33 cellular contexts compared by ENCODE assay signal in genomic region chr13:57933606-57934005, GRCh38.
"Had no signal": no experiment of that assay in that cellular context is flagged by ENCODE, and none has a peak within 500 bp of the region (broad histone marks: within the 10 kb centered on the region; RNA-seq: fewer than 3 reads in every experiment).

No MANE protein-coding gene starts in this region.

- H3K9me3 Mint-ChIP-seq: activated CD4-positive, alpha-beta T cell treated with anti-CD3 and anti-CD28 coated beads, Interleukin-2, amount 10 ng/mL, durations not matched to agents 24 days and 14 days; activated naive CD8-positive, alpha-beta T cell treated with anti-CD3 and anti-CD28 coated beads, Interleukin-2, amount 10 ng/mL, durations not matched to agents 7 days and 5 days; dendritic cell treated with granulocyte-macrophage colony-stimulating factor and Interleukin-4, amounts not matched to agents 40 ng/mL and 50 ng/mL, for 4 days; endodermal cell had no signal

- H3K4me1 Mint-ChIP-seq: activated CD4-positive, alpha-beta T cell treated with anti-CD3 and anti-CD28 coated beads for 36 hours; activated CD4-positive, alpha-beta T cell treated with anti-CD3 and anti-CD28 coated beads, Interleukin-2, amount 10 ng/mL, durations not matched to agents 24 days and 14 days; activated CD8-positive, alpha-beta memory T cell treated with anti-CD3 and anti-CD28 coated beads, Interleukin-2, amount 10 ng/mL, durations not matched to agents 7 days and 5 days; activated naive CD8-positive, alpha-beta T cell treated with anti-CD3 and anti-CD28 coated beads, Interleukin-2, amount 10 ng/mL, durations not matched to agents 7 days and 5 days; endodermal cell had no signal

- H3K27ac ChIP-seq: ascending aorta, brain microvascular endothelial cell, cardiac muscle cell, coronary artery, dorsolateral prefrontal cortex, epithelial cell of prostate, esophagus squamous epithelium, foreskin keratinocyte, gastrocnemius medialis, heart left ventricle had no signal

- H3K36me3 Mint-ChIP-seq: activated CD4-positive, alpha-beta memory T cell treated with anti-CD3 and anti-CD28 coated beads for 36 hours; activated CD8-positive, alpha-beta memory T cell treated with anti-CD3 and anti-CD28 coated beads, Interleukin-2, amount 10 ng/mL, durations not matched to agents 7 days and 5 days; activated naive CD4-positive, alpha-beta T cell treated with anti-CD3 and anti-CD28 coated beads, Interleukin-2, amount 50 U/mL, for 72 hours; activated naive CD8-positive, alpha-beta T cell treated with anti-CD3 and anti-CD28 coated beads, Interleukin-2, amount 10 ng/mL, durations not matched to agents 7 days and 5 days had no signal

- H3K4me3 Mint-ChIP-seq: activated CD4-positive, alpha-beta memory T cell treated with anti-CD3 and anti-CD28 coated beads for 36 hours; activated CD4-positive, alpha-beta T cell treated with anti-CD3 and anti-CD28 coated beads for 36 hours; activated CD4-positive, alpha-beta T cell treated with anti-CD3 and anti-CD28 coated beads, Interleukin-2, amount 10 ng/mL, durations not matched to agents 24 days and 14 days; activated CD8-positive, alpha-beta memory T cell treated with anti-CD3 and anti-CD28 coated beads, Interleukin-2, amount 10 ng/mL, durations not matched to agents 7 days and 5 days; activated CD8-positive, alpha-beta T cell treated with anti-CD3 and anti-CD28 coated beads, Interleukin-2, amount 10 ng/mL, durations not matched to agents 7 days and 5 days; activated naive CD4-positive, alpha-beta T cell treated with anti-CD3 and anti-CD28 coated beads for 36 hours; activated naive CD8-positive, alpha-beta T cell treated with anti-CD3 and anti-CD28 coated beads, Interleukin-2, amount 10 ng/mL, durations not matched to agents 7 days and 5 days; activated T-helper 1 cell treated with anti-CD3 and anti-CD28 coated beads, Interleukin-12 subunit alpha, Interleukin-12 subunit beta, Interleukin-2, Interleukin-4 antibody, amounts not matched to agents 30 ng/mL and 10 ng/mL and 1 ng/mL, durations not matched to agents 14 hours and 24 hours and 36 hours; dendritic cell treated with granulocyte-macrophage colony-stimulating factor and Interleukin-4, amounts not matched to agents 40 ng/mL and 50 ng/mL, for 4 days; endodermal cell had no signal

- H3K27me3 Mint-ChIP-seq: activated CD4-positive, alpha-beta memory T cell treated with anti-CD3 and anti-CD28 coated beads for 36 hours; activated CD4-positive, alpha-beta T cell treated with anti-CD3 and anti-CD28 coated beads for 36 hours; activated CD4-positive, alpha-beta T cell treated with anti-CD3 and anti-CD28 coated beads, Interleukin-2, amount 10 ng/mL, durations not matched to agents 24 days and 14 days; activated CD8-positive, alpha-beta memory T cell treated with anti-CD3 and anti-CD28 coated beads, Interleukin-2, amount 10 ng/mL, durations not matched to agents 7 days and 5 days; activated naive CD8-positive, alpha-beta T cell treated with anti-CD3 and anti-CD28 coated beads, Interleukin-2, amount 10 ng/mL, durations not matched to agents 7 days and 5 days; dendritic cell treated with granulocyte-macrophage colony-stimulating factor and Interleukin-4, amounts not matched to agents 40 ng/mL and 50 ng/mL, for 4 days had no signal

- H3K9me3 ChIP-seq: ascending aorta, esophagus squamous epithelium, gastrocnemius medialis, heart left ventricle had no signal

- DNase-seq: activated CD4-positive, alpha-beta memory T cell treated with anti-CD3 and anti-CD28 coated beads for 36 hours; activated CD4-positive, alpha-beta T cell treated with anti-CD3 and anti-CD28 coated beads for 36 hours; activated CD4-positive, alpha-beta T cell treated with anti-CD3 and anti-CD28 coated beads, Interleukin-2, amount 10 ng/mL, durations not matched to agents 24 days and 14 days; activated CD4-positive, CD25-positive, alpha-beta regulatory T cell; activated CD4-positive, CD25-positive, alpha-beta regulatory T cell treated with anti-CD3 and anti-CD28 coated beads, Interleukin-2, amount 50 U/mL, for 72 hours; activated CD8-positive, alpha-beta memory T cell treated with anti-CD3 and anti-CD28 coated beads, Interleukin-2, amount 10 ng/mL, durations not matched to agents 7 days and 5 days; activated CD8-positive, alpha-beta memory T cell treated with anti-CD3 and anti-CD28 coated beads, Interleukin-2, amount 50 U/mL, for 4 hours; activated CD8-positive, alpha-beta T cell treated with anti-CD3 and anti-CD28 coated beads, Interleukin-2, amount 10 ng/mL, durations not matched to agents 7 days and 5 days; activated effector memory CD4-positive, alpha-beta T cell treated with anti-CD3 and anti-CD28 coated beads, Interleukin-2, amount 50 U/mL, for 16 hours; activated naive CD4-positive, alpha-beta T cell treated with anti-CD3 and anti-CD28 coated beads for 36 hours; activated naive CD8-positive, alpha-beta T cell treated with anti-CD3 and anti-CD28 coated beads, Interleukin-2, amount 10 ng/mL, durations not matched to agents 7 days and 5 days; activated T-cell treated with anti-CD3 and anti-CD28 coated beads, Interleukin-2, amount 50 U/mL, for 1 hour; activated T-cell treated with anti-CD3 and anti-CD28 coated beads, Interleukin-2, amount 50 U/mL, for 48 hours; brain microvascular endothelial cell; central memory CD4-positive, alpha-beta T cell; cerebellar nuclear complex; dorsolateral prefrontal cortex; effector memory CD4-positive, alpha-beta T cell; endodermal cell; esophagus squamous epithelium; gastrocnemius medialis; glutamatergic neuron; heart left ventricle; T-helper 2 cell had no signal

- H3K27me3 ChIP-seq: ascending aorta, brain microvascular endothelial cell, cardiac muscle cell, dorsolateral prefrontal cortex, esophagus squamous epithelium, foreskin keratinocyte, gastrocnemius medialis, heart left ventricle had no signal

- H3K36me3 ChIP-seq: ascending aorta, brain microvascular endothelial cell, cardiac muscle cell, esophagus squamous epithelium, gastrocnemius medialis, heart left ventricle had no signal

- H3K27ac Mint-ChIP-seq: activated CD4-positive, alpha-beta memory T cell treated with anti-CD3 and anti-CD28 coated beads for 36 hours; activated CD4-positive, alpha-beta T cell treated with anti-CD3 and anti-CD28 coated beads for 36 hours; activated CD4-positive, alpha-beta T cell treated with anti-CD3 and anti-CD28 coated beads, Interleukin-2, amount 10 ng/mL, durations not matched to agents 24 days and 14 days; activated CD8-positive, alpha-beta memory T cell treated with anti-CD3 and anti-CD28 coated beads, Interleukin-2, amount 10 ng/mL, durations not matched to agents 7 days and 5 days; activated CD8-positive, alpha-beta T cell treated with anti-CD3 and anti-CD28 coated beads, Interleukin-2, amount 10 ng/mL, durations not matched to agents 7 days and 5 days; activated naive CD4-positive, alpha-beta T cell treated with anti-CD3 and anti-CD28 coated beads for 36 hours; activated naive CD4-positive, alpha-beta T cell treated with anti-CD3 and anti-CD28 coated beads, Interleukin-2, amount 50 U/mL, for 72 hours; activated naive CD8-positive, alpha-beta T cell treated with anti-CD3 and anti-CD28 coated beads, Interleukin-2, amount 10 ng/mL, durations not matched to agents 7 days and 5 days; activated T-helper 1 cell treated with anti-CD3 and anti-CD28 coated beads, Interleukin-12 subunit alpha, Interleukin-12 subunit beta, Interleukin-2, Interleukin-4 antibody, amounts not matched to agents 30 ng/mL and 10 ng/mL and 1 ng/mL, durations not matched to agents 14 hours and 24 hours and 36 hours; activated T-helper 2 cell treated with anti-CD3 and anti-CD28 coated beads, Interferon-gamma antibody, Interleukin-2, Interleukin-4, amounts not matched to agents 10 μg/mL and 5 μg/mL and 100 μg/mL, durations not matched to agents 14 hours and 24 hours and 36 hours; dendritic cell treated with granulocyte-macrophage colony-stimulating factor and Interleukin-4, amounts not matched to agents 40 ng/mL and 50 ng/mL, for 4 days; endodermal cell had no signal

- H3K4me3 ChIP-seq: ascending aorta, cardiac muscle cell, coronary artery, dorsolateral prefrontal cortex, esophagus squamous epithelium, gastrocnemius medialis, heart left ventricle had no signal

- H3K4me1 ChIP-seq: ascending aorta, esophagus squamous epithelium, foreskin keratinocyte, gastrocnemius medialis, heart left ventricle had no signal
